ENCODE assay signal across 36 cellular contexts in genomic region chr6:160285541-160286105, GRCh38. TPM values are rescaled to one million over a fixed set of nuclear protein-coding genes. Genes with fewer than 3 reads are reported as not detected.
"Had no signal": no experiment of that assay in that cellular context is flagged by ENCODE, and none has a peak within 500 bp of the region (broad histone marks: within the 10 kb centered on the region; RNA-seq: fewer than 3 reads in every experiment).

No MANE protein-coding gene starts in this region.

- DNase-seq: activated B cell treated with CpG ODN at 0.5 μM for 24 hours; activated CD4-positive, alpha-beta T cell treated with anti-CD3 and anti-CD28 coated beads for 48 hours; activated CD4-positive, alpha-beta T cell treated with anti-CD3 and anti-CD28 coated beads, Interleukin-2, amount 50 U/mL, for 4 hours; activated CD4-positive, CD25-positive, alpha-beta regulatory T cell treated with anti-CD3 and anti-CD28 coated beads, Interleukin-2, amount 50 U/mL, for 72 hours; activated CD8-positive, alpha-beta T cell treated with anti-CD3 and anti-CD28 coated beads for 36 hours; activated gamma-delta T cell; activated naive CD4-positive, alpha-beta T cell treated with anti-CD3 and anti-CD28 coated beads, Interleukin-2, amount 10 ng/mL, durations not matched to agents 7 days and 5 days; activated naive CD8-positive, alpha-beta T cell treated with anti-CD3 and anti-CD28 coated beads, Interleukin-2, amount 50 U/mL, for 24 hours; activated T-cell treated with anti-CD3 and anti-CD28 coated beads, Interleukin-2, amount 50 U/mL, for 24 hours; amniotic stem cell; MM.1S; MV-4-11; NCI-H1092; NCI-H1417; NCI-H146; NCI-H187; NCI-H2029 treated with DMSO at 0.1 percent for 48 hours; NCI-H2107; NCI-H2171; NCI-H510A; NCI-H526; NCI-H748 treated with DMSO at 0.1 percent for 48 hours; NK-92 treated with Interleukin-12 subunit alpha and Interleukin-12 subunit beta, amount 100 ng/mL, for 24 hours; PC-9; Right ventricle myocardium superior; T1000 had no signal

- H3K4me2 ChIP-seq: KMS-11, PC-9 had no signal

- H3K4me1 ChIP-seq: ascending aorta had no signal

- H3K27me3 ChIP-seq: ascending aorta, cardiac muscle cell had no signal

- H3K27ac ChIP-seq: ascending aorta, cardiac muscle cell, KMS-11, PC-9, VCaP had no signal

- H3K36me3 ChIP-seq: ascending aorta, cardiac muscle cell had no signal

- H3K4me3 ChIP-seq: ascending aorta, cardiac muscle cell, PC-9 had no signal

- H3K9ac ChIP-seq: KMS-11 had no signal

RNA-seq across cellular contexts. Expression of gene SLC22A2, which starts 27.0 kb away (rescaled TPM):
- total RNA-seq: activated B cell treated with CpG ODN at 0.5 μM for 24 hours; activated CD8-positive, alpha-beta memory T cell treated with anti-CD3 and anti-CD28 coated beads for 36 hours; activated CD8-positive, alpha-beta T cell treated with anti-CD3 and anti-CD28 coated beads for 36 hours; activated T-helper 2 cell treated with anti-CD3 and anti-CD28 coated beads, Interferon-gamma antibody, Interleukin-2, Interleukin-4, amounts not matched to agents 10 μg/mL and 5 μg/mL and 100 μg/mL, durations not matched to agents 14 hours and 24 hours and 36 hours; ascending aorta; cardiac muscle cell; LHCN-M2; OCI-LY7; PC-9; Right ventricle myocardium superior; T-helper 1 cell treated with Interleukin-12 subunit alpha and Interleukin-12 subunit beta and Interleukin-4 antibody, amounts not matched to agents 30 ng/mL and 1 ng/mL, for 36 hours; T-helper 2 cell treated with Interferon-gamma antibody and Interleukin-4, amounts not matched to agents 100 ng/mL and 5 ng/mL, for 36 hours had no signal
- polyA plus RNA-seq: cardiac muscle cell had no signal
